ENCODE assay signal across 13 cellular contexts in genomic region chr2:47354013-47354816, GRCh38. TPM values are rescaled to one million over a fixed set of nuclear protein-coding genes. Genes with fewer than 3 reads are reported as not detected.
DNase-seq lines count a peak whose midpoint lies in the region; ATAC-seq, FAIRE-seq and TF ChIP-seq lines count a peak whose summit lies in the region.
"Had no signal": no experiment of that assay in that cellular context is flagged by ENCODE, and none has a peak within 500 bp of the region (broad histone marks: within the 10 kb centered on the region; RNA-seq: fewer than 3 reads in every experiment).

No MANE protein-coding gene starts in this region.

- TF ChIP-seq POLR2A in H54 (IDR thresholded peaks at IDR 0.05; ENCODE audit: low read depth, low read length), result no peak

- ATAC-seq in HG02870 (IDR thresholded peaks at IDR 0.05; ENCODE audit: unreplicated experiment), result no peak
- ATAC-seq in naive thymus-derived CD8-positive, alpha-beta T cell, result no peak

- no peak overlapping the region for H3K27ac Mint-ChIP-seq in naive thymus-derived CD8-positive, alpha-beta T cell

- H3K36me3 Mint-ChIP-seq in naive thymus-derived CD8-positive, alpha-beta T cell, result no peaks in the 10 kb centered on the region

- no peaks in the 10 kb centered on the region for H3K4me1 Mint-ChIP-seq in naive thymus-derived CD8-positive, alpha-beta T cell
- H3K4me1 Mint-ChIP-seq: neural crest cell had no signal

- POLR2A ChIA-PET in naive thymus-derived CD8-positive, alpha-beta T cell (lab: Charles Lee), result no interaction called here

- H3K4me3 ChIP-seq in fibroblast of the aortic adventitia (ENCODE audit: low read depth, low read length), result no peak overlapping the region
- H3K4me3 ChIP-seq: suprapubic skin had no signal

- no peak overlapping the region for H3K4me3 Mint-ChIP-seq in naive thymus-derived CD8-positive, alpha-beta T cell
- H3K4me3 Mint-ChIP-seq: neural crest cell had no signal

- DNase-seq in H54 (ENCODE audit: insufficient read length, low spot score) (peak; percentile 68), RPMI8226 (peak; percentile 19), fibroblast of the aortic adventitia (ENCODE audit: low read depth) (peak; percentile 12), renal cortical epithelial cell (ENCODE audit: low read depth) (peak; percentile 88), epidermal melanocyte (ENCODE audit: insufficient read length, low spot score) (no peak)
- no peak for DNase-seq in naive thymus-derived CD8-positive, alpha-beta T cell
- DNase-seq in stimulated activated CD4-positive, alpha-beta T cell treated with anti-CD3 and anti-CD28 coated beads, Interleukin-2, amount 100 ng/mL, for 24 hours, result no peak
- DNase-seq: DMS79 treated with DMSO at 0.1 percent for 48 hours; NCI-H1092 treated with DMSO at 0.1 percent for 48 hours; stimulated activated CD4-positive, alpha-beta T cell treated with anti-CD3 and anti-CD28 coated beads, Interleukin-4, amount 100 ng/mL, for 1 hour had no signal

- no peak for TF ChIP-seq CTCF in fibroblast of the aortic adventitia (IDR thresholded peaks at IDR 0.05; ENCODE audit: insufficient read depth, low read length)

- no peaks in the 10 kb centered on the region for H3K27me3 Mint-ChIP-seq in naive thymus-derived CD8-positive, alpha-beta T cell

- peak; percentile 58 for FAIRE-seq in H54 (lab: Jason Lieb, UNC)

- H3K9me3 Mint-ChIP-seq in naive thymus-derived CD8-positive, alpha-beta T cell, result no peaks in the 10 kb centered on the region
- H3K9me3 Mint-ChIP-seq: neural crest cell had no signal

RNA-seq across cellular contexts. Expression of gene EPCAM, which starts 14.9 kb away (rescaled TPM):
- total RNA-seq in fibroblast of the aortic adventitia (ENCODE audit: low replicate concordance), result not detected in 2 replicates
- total RNA-seq in renal cortical epithelial cell, result 60.2 and 129 TPM in 2 replicates
- total RNA-seq in naive thymus-derived CD8-positive, alpha-beta T cell, result not detected
- polyA plus RNA-seq in naive thymus-derived CD8-positive, alpha-beta T cell, result not detected

RNA-seq across cellular contexts. Expression of gene MSH2, which starts 48.7 kb away (rescaled TPM):
- total RNA-seq in fibroblast of the aortic adventitia (ENCODE audit: low replicate concordance), result 13.7 and 33.4 TPM in 2 replicates
- total RNA-seq in renal cortical epithelial cell, result 34.4 and 38.4 TPM in 2 replicates
- total RNA-seq in naive thymus-derived CD8-positive, alpha-beta T cell, result 10 to 100 TPM; 43.0 to 44.7 TPM
- polyA plus RNA-seq in naive thymus-derived CD8-positive, alpha-beta T cell, result 10 to 100 TPM; 35.3 to 46.2 (median 40.6) TPM

Comparison
In these comparisons a context has a peak if more than half of its experiments do, and no peak if none do; other contexts are left out.
1. DNase-seq: peak in H54 (single experiment), RPMI8226 (single experiment), fibroblast of the aortic adventitia (single experiment) and renal cortical epithelial cell (single experiment); none in naive thymus-derived CD8-positive, alpha-beta T cell (0 of 10), stimulated activated CD4-positive, alpha-beta T cell treated with anti-CD3 and anti-CD28 coated beads, Interleukin-2, amount 100 ng/mL, for 24 hours (0 of 2) and epidermal melanocyte (single experiment).
2. RNA of gene EPCAM, which starts 14.9 kb away (total RNA-seq): 60.2 to 129 TPM in renal cortical epithelial cell; not detected in fibroblast of the aortic adventitia and not detected in naive thymus-derived CD8-positive, alpha-beta T cell; every median in the first group is over 10 times any median in the second.